In genomic region chr14:58131386-58131785, GRCh38 we compare ENCODE assay signal across 18 cellular contexts. TPM values are rescaled to one million over a fixed set of nuclear protein-coding genes. Genes with fewer than 3 reads are reported as not detected.
DNase-seq lines count a peak whose midpoint lies in the region; ATAC-seq, FAIRE-seq and TF ChIP-seq lines count a peak whose summit lies in the region.
"Had no signal": no experiment of that assay in that cellular context is flagged by ENCODE, and none has a peak within 500 bp of the region (broad histone marks: within the 10 kb centered on the region; RNA-seq: fewer than 3 reads in every experiment).

No MANE protein-coding gene starts in this region.

- H3K27me3 Mint-ChIP-seq in H9 (ENCODE audit: low read depth) (no peaks in the 10 kb centered on the region), astrocyte (ENCODE audit: low read depth, unreplicated experiment) (no peaks in the 10 kb centered on the region), natural killer cell (ENCODE audit: low read depth in 2 of 2) (peaks cover 3 to 10% of the 10 kb centered on the region in 2 donors)
- H3K27me3 Mint-ChIP-seq: dendritic cell treated with granulocyte-macrophage colony-stimulating factor and Interleukin-4, amounts not matched to agents 40 ng/mL and 50 ng/mL, for 4 days had no signal

- no peak overlapping the region for H3K23ac ChIP-seq in H9 (ENCODE audit: insufficient read length, low read depth, low read length)

- ATAC-seq in natural killer cell (no peak), GM21360 (IDR thresholded peaks at IDR 0.05; ENCODE audit: unreplicated experiment) (no peak)

- no peak overlapping the region for H3T11ph ChIP-seq in H9 (ENCODE audit: low read length)

- H3K79me2 ChIP-seq in H9 (ENCODE audit: insufficient read depth, low read length) (no peaks in the 10 kb centered on the region), astrocyte (ENCODE audit: insufficient read depth, low read length) (no peaks in the 10 kb centered on the region)

- no peaks in the 10 kb centered on the region for H3K79me1 ChIP-seq in H9 (ENCODE audit: insufficient read depth, low read depth, low read length, poor library complexity, severe bottlenecking)

- no peak overlapping the region for H3K4ac ChIP-seq in H9 (ENCODE audit: low read depth, low read length)

- peaks cover 5 to 38% (median 21%) of the 10 kb centered on the region in 3 experiments for H3K36me3 Mint-ChIP-seq in H9 (ENCODE audit: insufficient read depth in 1 of 3, low read depth in 3 of 3)
- no peaks in the 10 kb centered on the region for H3K36me3 Mint-ChIP-seq in astrocyte (ENCODE audit: low read depth, unreplicated experiment)
- no peaks in the 10 kb centered on the region for H3K36me3 Mint-ChIP-seq in natural killer cell

- H3K4me2 ChIP-seq in H9 (ENCODE audit: insufficient read depth, insufficient read length, low read length) = no peak overlapping the region
- H3K4me2 ChIP-seq in astrocyte (ENCODE audit: low read length) = peak overlapping the region; percentile 13
- H3K4me2 ChIP-seq: BLaER1 treated with 17β-estradiol and CSF1 and Interleukin-3, amounts not matched to agents 10 nM and 100 nM had no signal

- WGBS in H9 (ENCODE audit: extremely low coverage, insufficient read length, low lambda C conversion rate) = no CpG with 5 or more reads among the region's 1 CpG

- no peak for FAIRE-seq in astrocyte (lab: Jason Lieb, UNC)
- FAIRE-seq: GM18507, islet of Langerhans, TTC549 had no signal

- no peaks in the 10 kb centered on the region for H3K23me2 ChIP-seq in H9 (ENCODE audit: insufficient read length, low read depth, low read length, poor library complexity, severe bottlenecking)

- no peak overlapping the region for H2AK5ac ChIP-seq in H9 (ENCODE audit: insufficient read length, low read length)

- H2AFZ ChIP-seq in H9 (ENCODE audit: low read length) = no peak overlapping the region
- H2AFZ ChIP-seq in astrocyte (ENCODE audit: low read depth, low read length) = no peak overlapping the region

- CTCF ChIA-PET in AG04450 (lab: Charles Lee) = interaction anchor here (1.3 to 1.5 kb wide), 2 partner anchors 23 to 37 kb away, joined by 6 read pairs; no protein-coding TSS in a partner anchor

- H3K4me3 Mint-ChIP-seq in H9 (no peak overlapping the region), astrocyte (ENCODE audit: unreplicated experiment) (no peak overlapping the region), natural killer cell (no peak overlapping the region)
- H3K4me3 Mint-ChIP-seq: dendritic cell treated with granulocyte-macrophage colony-stimulating factor and Interleukin-4, amounts not matched to agents 40 ng/mL and 50 ng/mL, for 4 days had no signal

- H3K9ac ChIP-seq in H9 (ENCODE audit: extremely low read depth, insufficient read length, low read length) (no peak overlapping the region), astrocyte (ENCODE audit: low read length) (no peak overlapping the region)
- H3K9ac ChIP-seq: BLaER1 treated with 17β-estradiol and CSF1 and Interleukin-3, amounts not matched to agents 10 nM and 100 nM had no signal

- POLR2A ChIA-PET in AG04450 (lab: Yijun Ruan, JAX) = no interaction called here

- H3K4me3 ChIP-seq in AG04450 (ENCODE audit: low read depth, low read length) (no peak overlapping the region), astrocyte (ENCODE audit: insufficient read depth, low read depth, low read length) (no peak overlapping the region)
- H3K4me3 ChIP-seq: BLaER1 treated with 17β-estradiol and CSF1 and Interleukin-3, amounts not matched to agents 10 nM and 100 nM had no signal

- H3K4me1 Mint-ChIP-seq in H9 = peaks cover 5 to 10% of the 10 kb centered on the region in 2 experiments
- H3K4me1 Mint-ChIP-seq in astrocyte (ENCODE audit: low read depth, unreplicated experiment) = peaks cover 17% of the 10 kb centered on the region
- H3K4me1 Mint-ChIP-seq in natural killer cell = no peaks in the 10 kb centered on the region

- H4K8ac ChIP-seq in H9 (replicated peaks; ENCODE audit: insufficient read length, low read depth, low read length) = no peak overlapping the region

- H3K14ac ChIP-seq in H9 (ENCODE audit: insufficient read depth, low read length) = no peak overlapping the region

- H2BK15ac ChIP-seq in H9 (ENCODE audit: low read depth, low read length) = no peak overlapping the region

- no peak overlapping the region for H2BK120ac ChIP-seq in H9 (ENCODE audit: low read depth, low read length, poor library complexity, severe bottlenecking)

- TF ChIP-seq CTCF in AG04450 (IDR thresholded peaks at IDR 0.05; ENCODE audit: low read depth, low read length) (no peak), H9 (conservative IDR thresholded peaks at IDR 0.05) (peak; percentile 22; the same call in 1 of the 3 replicates), astrocyte (IDR thresholded peaks at IDR 0.05; ENCODE audit: insufficient read depth, low read depth, low read length) (no peak), natural killer cell (IDR thresholded peaks at IDR 0.05) (no peak)

- no peak overlapping the region for H4K91ac ChIP-seq in H9 (ENCODE audit: insufficient read length, low read depth, low read length)

- no peaks in the 10 kb centered on the region for H3K27me3 ChIP-seq in AG04450 (ENCODE audit: control insufficient read depth, insufficient read depth, low read length)
- H3K27me3 ChIP-seq in H9 (ENCODE audit: insufficient read depth, low read length) = no peaks in the 10 kb centered on the region
- no peaks in the 10 kb centered on the region for H3K27me3 ChIP-seq in astrocyte (ENCODE audit: insufficient read depth, low read length)
- H3K27me3 ChIP-seq: BLaER1 treated with 17β-estradiol and CSF1 and Interleukin-3, amounts not matched to agents 10 nM and 100 nM had no signal

- intact Hi-C loops in natural killer cell (cut with micrococcal nuclease) = no loop called here

- H4K20me1 ChIP-seq in H9 (ENCODE audit: control insufficient read depth, insufficient read depth, insufficient read length) (no peaks in the 10 kb centered on the region), astrocyte (ENCODE audit: insufficient read depth, low read length) (no peaks in the 10 kb centered on the region)
- H4K20me1 ChIP-seq: BLaER1 treated with 17β-estradiol and CSF1 and Interleukin-3, amounts not matched to agents 10 nM and 100 nM had no signal

- peak; percentile 21 for DNase-seq in AG04450 (ENCODE audit: low read depth, low spot score)
- DNase-seq in H9 = no peak
- peak; percentile 52 for DNase-seq in astrocyte (ENCODE audit: low read depth)
- DNase-seq in kidney glomerular epithelial cell (lab: John Stamatoyannopoulos, UW) = peak; percentile 53
- DNase-seq in natural killer cell = no peak
- no peak for DNase-seq in NCI-H2029 treated with DMSO at 0.1 percent for 48 hours (lab: John Stamatoyannopoulos, UW)
- DNase-seq in activated CD4-positive, CD25-positive, alpha-beta regulatory T cell (lab: John Stamatoyannopoulos, UW) = no peak
- DNase-seq: NCI-H524 treated with DMSO at 0.1 percent for 48 hours; retina; SIG-M5; stimulated activated CD4-positive, alpha-beta T cell treated with anti-CD3 and anti-CD28 coated beads, Interleukin-4, amount 100 ng/mL, for 4 hours; stimulated activated naive CD4-positive, alpha-beta T cell had no signal

- no peak overlapping the region for H2BK12ac ChIP-seq in H9 (ENCODE audit: insufficient read length, low read depth, low read length)

- no peak overlapping the region for H4K5ac ChIP-seq in H9 (ENCODE audit: insufficient read length, low read depth, low read length)

- H3K9me3 Mint-ChIP-seq in H9 = peaks cover 4 to 7% of the 10 kb centered on the region in 2 experiments; a peak in 4 of 5 replicates
- H3K9me3 Mint-ChIP-seq in astrocyte (ENCODE audit: unreplicated experiment) = no peaks in the 10 kb centered on the region
- no peaks in the 10 kb centered on the region for H3K9me3 Mint-ChIP-seq in natural killer cell

- H2BK5ac ChIP-seq in H9 (ENCODE audit: insufficient read length, low read length) = no peak overlapping the region

- H3K18ac ChIP-seq in H9 (ENCODE audit: insufficient read length, low read depth, low read length) = no peak overlapping the region

- no peaks in the 10 kb centered on the region for H3K36me3 ChIP-seq in astrocyte (ENCODE audit: insufficient read depth, low read length)
- H3K36me3 ChIP-seq: BLaER1 treated with 17β-estradiol and CSF1 and Interleukin-3, amounts not matched to agents 10 nM and 100 nM had no signal

- H3K9me3 ChIP-seq in AG04450 (ENCODE audit: control insufficient read depth, insufficient read depth, low read length) (no peaks in the 10 kb centered on the region), H9 (ENCODE audit: control insufficient read depth, low read depth, low read length) (no peaks in the 10 kb centered on the region), astrocyte (ENCODE audit: insufficient read depth, low read depth, low read length) (no peaks in the 10 kb centered on the region)

- no peaks in the 10 kb centered on the region for H3K4me1 ChIP-seq in H9 (ENCODE audit: insufficient read depth, low read length)
- peaks cover 16% of the 10 kb centered on the region for H3K4me1 ChIP-seq in astrocyte (ENCODE audit: insufficient read depth, low read length)
- H3K4me1 ChIP-seq: BLaER1 treated with 17β-estradiol and CSF1 and Interleukin-3, amounts not matched to agents 10 nM and 100 nM had no signal

- peak overlapping the region in 1 of 3 experiments; percentile 45; a peak in 1 of 7 replicates for H3K27ac Mint-ChIP-seq in H9
- H3K27ac Mint-ChIP-seq in astrocyte (ENCODE audit: unreplicated experiment) = no peak overlapping the region
- no peak overlapping the region for H3K27ac Mint-ChIP-seq in natural killer cell
- H3K27ac Mint-ChIP-seq: dendritic cell treated with granulocyte-macrophage colony-stimulating factor and Interleukin-4, amounts not matched to agents 40 ng/mL and 50 ng/mL, for 4 days had no signal

- H2BK20ac ChIP-seq in H9 (ENCODE audit: low read depth, low read length, poor library complexity, severe bottlenecking) = no peak overlapping the region

- no peak overlapping the region for H3K56ac ChIP-seq in H9 (ENCODE audit: insufficient read length, low read depth, low read length)

- H3K27ac ChIP-seq in AG04450 (ENCODE audit: low read depth, low read length) (no peak overlapping the region), H9 (ENCODE audit: insufficient read length, low read depth, low read length) (no peak overlapping the region), astrocyte (ENCODE audit: low read depth, low read length) (peak overlapping the region; percentile 20)
- H3K27ac ChIP-seq: BLaER1 treated with 17β-estradiol and CSF1 and Interleukin-3, amounts not matched to agents 10 nM and 100 nM had no signal

RNA-seq across cellular contexts. Expression of gene ARMH4, which starts 20.6 kb away (rescaled TPM):
- polyA plus RNA-seq in AG04450 (2011; rRNA removed) = 5.7 and 6.4 TPM in 2 replicates
- 47.3 and 53.0 TPM in 2 replicates for polyA minus RNA-seq in AG04450 (2011; rRNA and poly(A)+ RNA removed)
- total RNA-seq in H9 (2021) (38.7 and 42.6 TPM in 2 replicates), astrocyte (19.3 and 22.7 TPM in 2 replicates), natural killer cell (under 1 TPM in 1 of 3 donors, not detected in 2; 0.32 TPM)

Comparison
In these comparisons a context has a peak if more than half of its experiments do, and no peak if none do; other contexts are left out.
1. DNase-seq: peak in AG04450 (single experiment), astrocyte (single experiment) and kidney glomerular epithelial cell (single experiment); none in H9 (single experiment), natural killer cell (single experiment), NCI-H2029 treated with DMSO at 0.1 percent for 48 hours (single experiment) and activated CD4-positive, CD25-positive, alpha-beta regulatory T cell (0 of 4).
2. RNA of gene ARMH4, which starts 20.6 kb away (total RNA-seq): 38.7 to 42.6 TPM in H9 and 19.3 to 22.7 TPM in astrocyte; 0.32 TPM in natural killer cell; every median in the first group is over 10 times any median in the second.